ENCODE assay signal across 28 cellular contexts in the genomic region with DNA sequence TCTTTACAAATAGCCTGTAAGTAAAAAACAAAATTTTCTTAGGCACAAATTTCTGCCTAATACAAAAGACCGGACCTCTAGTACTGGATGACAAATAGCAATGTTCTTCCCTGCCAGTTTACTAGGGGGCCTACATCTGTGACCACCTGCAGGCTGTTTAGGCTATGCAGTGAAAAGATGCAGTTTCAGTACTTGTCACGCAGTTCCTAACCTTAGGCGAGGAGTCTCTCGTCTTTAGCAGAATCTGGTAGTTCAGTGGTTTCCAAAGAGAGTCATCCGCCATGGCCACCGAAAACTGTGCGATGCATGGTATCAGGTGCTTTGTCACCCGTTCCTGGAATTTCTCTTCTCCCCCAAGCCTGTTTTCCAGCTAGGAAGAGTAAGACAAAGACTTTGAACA.
"Had no signal": no experiment of that assay in that cellular context is flagged by ENCODE, and none has a peak within 500 bp of the region (broad histone marks: within the 10 kb centered on the region; RNA-seq: fewer than 3 reads in every experiment).

No MANE protein-coding gene starts in this region.

- H3K4me1 ChIP-seq: foreskin keratinocyte, gastrocnemius medialis, heart left ventricle had no signal

- H3K4me3 ChIP-seq: gastrocnemius medialis, heart left ventricle had no signal

- H3K9me3 Mint-ChIP-seq: activated CD4-positive, alpha-beta T cell treated with anti-CD3 and anti-CD28 coated beads, Interleukin-2, amount 10 ng/mL, durations not matched to agents 24 days and 14 days; activated CD8-positive, alpha-beta T cell treated with anti-CD3 and anti-CD28 coated beads for 36 hours; activated T-cell treated with anti-CD3 and anti-CD28 coated beads, Interleukin-2, amount 50 U/mL, for 72 hours had no signal

- H3K4me1 Mint-ChIP-seq: activated CD4-positive, alpha-beta T cell treated with anti-CD3 and anti-CD28 coated beads for 36 hours had no signal

- FAIRE-seq: astrocyte, colon had no signal

- H3K4me3 Mint-ChIP-seq: activated CD4-positive, alpha-beta T cell treated with anti-CD3 and anti-CD28 coated beads for 36 hours; activated CD4-positive, alpha-beta T cell treated with anti-CD3 and anti-CD28 coated beads, Interleukin-2, amount 10 ng/mL, durations not matched to agents 24 days and 14 days; activated CD8-positive, alpha-beta T cell treated with anti-CD3 and anti-CD28 coated beads for 36 hours; activated naive CD8-positive, alpha-beta T cell; activated T-cell treated with anti-CD3 and anti-CD28 coated beads, Interleukin-2, amount 50 U/mL, for 72 hours had no signal

- H3K27ac Mint-ChIP-seq: activated CD4-positive, alpha-beta T cell treated with anti-CD3 and anti-CD28 coated beads for 36 hours; activated naive CD8-positive, alpha-beta T cell had no signal

- H3K27me3 ChIP-seq: brain microvascular endothelial cell, foreskin keratinocyte, gastrocnemius medialis, heart left ventricle had no signal

- H3K27ac ChIP-seq: brain microvascular endothelial cell, foreskin keratinocyte, gastrocnemius medialis, heart left ventricle had no signal

- H3K27me3 Mint-ChIP-seq: activated CD4-positive, alpha-beta T cell treated with anti-CD3 and anti-CD28 coated beads for 36 hours; activated CD4-positive, alpha-beta T cell treated with anti-CD3 and anti-CD28 coated beads, Interleukin-2, amount 10 ng/mL, durations not matched to agents 24 days and 14 days; activated CD8-positive, alpha-beta T cell treated with anti-CD3 and anti-CD28 coated beads for 36 hours; activated naive CD8-positive, alpha-beta T cell had no signal

- ATAC-seq: activated CD4-positive, alpha-beta T cell treated with anti-CD3 and anti-CD28 coated beads for 36 hours; activated CD8-positive, alpha-beta T cell treated with anti-CD3 and anti-CD28 coated beads for 36 hours; esophagus mucosa; foreskin keratinocyte; gastrocnemius medialis; heart left ventricle had no signal

- DNase-seq: activated CD4-positive, alpha-beta T cell treated with anti-CD3 and anti-CD28 coated beads for 36 hours; activated CD4-positive, alpha-beta T cell treated with anti-CD3 and anti-CD28 coated beads, Interleukin-2, amount 10 ng/mL, durations not matched to agents 24 days and 14 days; activated CD4-positive, CD25-positive, alpha-beta regulatory T cell; activated CD4-positive, CD25-positive, alpha-beta regulatory T cell treated with anti-CD3 and anti-CD28 coated beads, Interleukin-2, amount 50 U/mL, for 72 hours; activated CD8-positive, alpha-beta memory T cell treated with anti-CD3 and anti-CD28 coated beads for 24 hours; activated CD8-positive, alpha-beta T cell treated with anti-CD3 and anti-CD28 coated beads for 36 hours; activated effector memory CD4-positive, alpha-beta T cell treated with Interleukin-2 at 50 U/mL for 16 hours; activated gamma-delta T cell treated with Interleukin-2 at 50 U/mL for 16 hours; activated naive CD4-positive, alpha-beta T cell treated with anti-CD3 and anti-CD28 coated beads, Interleukin-2, amount 50 U/mL, for 16 hours; activated naive CD4-positive, alpha-beta T cell treated with Interleukin-2 at 50 U/mL for 16 hours; activated T-cell treated with anti-CD3 and anti-CD28 coated beads, Interleukin-2, amount 50 U/mL, for 72 hours; amniotic stem cell; anterior cingulate cortex; brain microvascular endothelial cell; caudate nucleus; cortex of kidney; dermis blood vessel endothelial cell; effector CD4-positive, alpha-beta T cell; foreskin keratinocyte; gastrocnemius medialis; glutamatergic neuron; heart left ventricle; T-helper 1 cell; T-helper 2 cell had no signal

- H3K9me3 ChIP-seq: gastrocnemius medialis, heart left ventricle had no signal
